Comparison of ENCODE assay signal across 8 cellular contexts in genomic region chr7:72879079-72879736, GRCh38. TPM values are rescaled to one million over a fixed set of nuclear protein-coding genes. Genes with fewer than 3 reads are reported as not detected.
DNase-seq lines count a peak whose midpoint lies in the region; ATAC-seq and TF ChIP-seq lines count a peak whose summit lies in the region.
"Not testable (repeated sequence)": the region's sequence is repeated elsewhere in the genome, so short reads cannot be mapped to it uniquely, and the experiment has no call there.

No MANE protein-coding gene starts in this region.

- CTCF ChIA-PET in RWPE1 (lab: Yijun Ruan, JAX) = not testable (repeated sequence)

- not testable (repeated sequence) for H3K27me3 Mint-ChIP-seq in activated T-helper 2 cell treated with anti-CD3 and anti-CD28 coated beads, Interferon-gamma antibody, Interleukin-2, Interleukin-4, amounts not matched to agents 10 μg/mL and 5 μg/mL and 100 μg/mL, durations not matched to agents 14 hours and 24 hours and 36 hours (ENCODE audit: low read depth); naive thymus-derived CD8-positive, alpha-beta T cell

- H3K9me3 ChIP-seq in Karpas-422 (ENCODE audit: low read length) = not testable (repeated sequence)

- peak overlapping the region; percentile 80 for H3K4me3 ChIP-seq in Karpas-422 (ENCODE audit: low read length)

- peak overlapping the region; percentile 98 for H3K4me3 Mint-ChIP-seq in activated T-helper 2 cell treated with anti-CD3 and anti-CD28 coated beads, Interferon-gamma antibody, Interleukin-2, Interleukin-4, amounts not matched to agents 10 μg/mL and 5 μg/mL and 100 μg/mL, durations not matched to agents 14 hours and 24 hours and 36 hours (ENCODE audit: low read depth)
- peak overlapping the region; percentile 81 to 99 (median 95) for H3K4me3 Mint-ChIP-seq in naive thymus-derived CD8-positive, alpha-beta T cell
- H3K4me3 Mint-ChIP-seq in stimulated activated effector memory CD8-positive, alpha-beta T cell treated with anti-CD3 and anti-CD28 coated beads, Interleukin-12 subunit alpha, Interleukin-12 subunit beta, amount 100 ng/mL, for 72 hours = peak overlapping the region; percentile 89

- not testable (repeated sequence) for H3K4me1 Mint-ChIP-seq in activated T-helper 2 cell treated with anti-CD3 and anti-CD28 coated beads, Interferon-gamma antibody, Interleukin-2, Interleukin-4, amounts not matched to agents 10 μg/mL and 5 μg/mL and 100 μg/mL, durations not matched to agents 14 hours and 24 hours and 36 hours (ENCODE audit: low read depth); stimulated activated effector memory CD8-positive, alpha-beta T cell treated with anti-CD3 and anti-CD28 coated beads, Interleukin-12 subunit alpha, Interleukin-12 subunit beta, amount 100 ng/mL, for 72 hours
- H3K4me1 Mint-ChIP-seq in naive thymus-derived CD8-positive, alpha-beta T cell = peaks cover 7 to 19% (median 13%) of the 10 kb centered on the region in 4 donors

- TF ChIP-seq CTCF in RWPE1 (conservative IDR thresholded peaks at IDR 0.05; ENCODE audit: low read depth) = not testable (repeated sequence)

- H3K27ac ChIP-seq in Karpas-422 (ENCODE audit: low read length) = peak overlapping the region; percentile 69
- peak overlapping the region; percentile 78 for H3K27ac ChIP-seq in RWPE1

- not testable (repeated sequence) for H3K27me3 ChIP-seq in Karpas-422 (ENCODE audit: low read length)

- POLR2A ChIA-PET in RWPE1 (lab: Yijun Ruan, JAX; ENCODE audit: low non-redundant PET) = interaction anchor here (0.6 kb wide), 1 partner anchor 803 kb away, joined by 3 read pairs; no protein-coding TSS in a partner anchor
- POLR2A ChIA-PET in naive thymus-derived CD8-positive, alpha-beta T cell (lab: Charles Lee) = interaction anchor here (1.9 kb wide), 1 partner anchor 49 kb away, joined by 5 read pairs; no protein-coding TSS in a partner anchor

- not testable (repeated sequence) for H2AFZ ChIP-seq in Karpas-422 (ENCODE audit: low read length)

- peaks cover 26% of the 10 kb centered on the region for H3K79me2 ChIP-seq in Karpas-422 (ENCODE audit: low read length)

- peak overlapping the region; percentile 80 for H3K4me2 ChIP-seq in Karpas-422 (ENCODE audit: low read depth, low read length, poor library complexity, severe bottlenecking)

- peaks cover 30% of the 10 kb centered on the region for H3K36me3 Mint-ChIP-seq in activated T-helper 2 cell treated with anti-CD3 and anti-CD28 coated beads, Interferon-gamma antibody, Interleukin-2, Interleukin-4, amounts not matched to agents 10 μg/mL and 5 μg/mL and 100 μg/mL, durations not matched to agents 14 hours and 24 hours and 36 hours (ENCODE audit: low read depth)
- peaks cover 0 to 22% (median 0%) of the 10 kb centered on the region in 3 donors for H3K36me3 Mint-ChIP-seq in naive thymus-derived CD8-positive, alpha-beta T cell
- H3K36me3 Mint-ChIP-seq in stimulated activated effector memory CD8-positive, alpha-beta T cell treated with anti-CD3 and anti-CD28 coated beads, Interleukin-12 subunit alpha, Interleukin-12 subunit beta, amount 100 ng/mL, for 72 hours = peaks cover 46% of the 10 kb centered on the region

- H4K20me1 ChIP-seq in Karpas-422 (ENCODE audit: insufficient read depth, low read depth, low read length) = not testable (repeated sequence)

- H3K9ac ChIP-seq in Karpas-422 (ENCODE audit: low read length) = peak overlapping the region; percentile 92

- H3K36me3 ChIP-seq in Karpas-422 (ENCODE audit: insufficient read depth, low read length) = not testable (repeated sequence)

- intact Hi-C loops in activated T-helper 2 cell treated with anti-CD3 and anti-CD28 coated beads, Interferon-gamma antibody, Interleukin-2, Interleukin-4, amounts not matched to agents 10 μg/mL and 5 μg/mL and 100 μg/mL, durations not matched to agents 14 hours and 24 hours and 36 hours (cut with micrococcal nuclease) = not testable (repeated sequence)

- not testable (repeated sequence) for H3K4me1 ChIP-seq in Karpas-422 (ENCODE audit: low read length)

- H3K9me2 ChIP-seq in Karpas-422 (replicated peaks; ENCODE audit: insufficient read depth, low read length) = not testable (repeated sequence)

- DNase-seq in EL = peak; percentile 83
- peak; percentile 43 for DNase-seq in GOT3 (lab: John Stamatoyannopoulos, UW)
- DNase-seq in Karpas-422 = peak; percentile 95
- peak; percentile 52 for DNase-seq in RWPE1 (ENCODE audit: low spot score)
- peak; percentile 71 for DNase-seq in activated T-helper 2 cell treated with anti-CD3 and anti-CD28 coated beads, Interferon-gamma antibody, Interleukin-2, Interleukin-4, amounts not matched to agents 10 μg/mL and 5 μg/mL and 100 μg/mL, durations not matched to agents 14 hours and 24 hours and 36 hours (ENCODE audit: low spot score)
- peak; percentile 78 for DNase-seq in fibroblast of peridontal ligament (ENCODE audit: extremely low read depth)
- DNase-seq in naive thymus-derived CD8-positive, alpha-beta T cell = peak; percentile 51 to 84 (median 64)
- DNase-seq in stimulated activated effector memory CD8-positive, alpha-beta T cell treated with anti-CD3 and anti-CD28 coated beads, Interleukin-12 subunit alpha, Interleukin-12 subunit beta, amount 100 ng/mL, for 72 hours (ENCODE audit: low spot score in 2 of 2) = peak; percentile 49 to 88

- H3K9me3 Mint-ChIP-seq in activated T-helper 2 cell treated with anti-CD3 and anti-CD28 coated beads, Interferon-gamma antibody, Interleukin-2, Interleukin-4, amounts not matched to agents 10 μg/mL and 5 μg/mL and 100 μg/mL, durations not matched to agents 14 hours and 24 hours and 36 hours; naive thymus-derived CD8-positive, alpha-beta T cell; stimulated activated effector memory CD8-positive, alpha-beta T cell treated with anti-CD3 and anti-CD28 coated beads, Interleukin-12 subunit alpha, Interleukin-12 subunit beta, amount 100 ng/mL, for 72 hours: not testable (repeated sequence)

- H3K27ac Mint-ChIP-seq in activated T-helper 2 cell treated with anti-CD3 and anti-CD28 coated beads, Interferon-gamma antibody, Interleukin-2, Interleukin-4, amounts not matched to agents 10 μg/mL and 5 μg/mL and 100 μg/mL, durations not matched to agents 14 hours and 24 hours and 36 hours = peak overlapping the region; percentile 84
- peak overlapping the region; percentile 57 to 98 (median 88) for H3K27ac Mint-ChIP-seq in naive thymus-derived CD8-positive, alpha-beta T cell
- H3K27ac Mint-ChIP-seq in stimulated activated effector memory CD8-positive, alpha-beta T cell treated with anti-CD3 and anti-CD28 coated beads, Interleukin-12 subunit alpha, Interleukin-12 subunit beta, amount 100 ng/mL, for 72 hours = peak overlapping the region; percentile 92

- peak; percentile 98 to 99 for ATAC-seq in naive thymus-derived CD8-positive, alpha-beta T cell
- ATAC-seq in stimulated activated effector memory CD8-positive, alpha-beta T cell treated with anti-CD3 and anti-CD28 coated beads, Interleukin-12 subunit alpha, Interleukin-12 subunit beta, amount 100 ng/mL, for 72 hours = peak; percentile 100

RNA-seq across cellular contexts. Expression of gene POM121, which starts 45.7 kb away (rescaled TPM):
- total RNA-seq in Karpas-422 (2014; rRNA removed; shearing (Covaris generic); ENCODE audit: low replicate concordance) = 18.2 and 23.0 TPM in 2 replicates
- total RNA-seq in activated T-helper 2 cell treated with anti-CD3 and anti-CD28 coated beads, Interferon-gamma antibody, Interleukin-2, Interleukin-4, amounts not matched to agents 10 μg/mL and 5 μg/mL and 100 μg/mL, durations not matched to agents 14 hours and 24 hours and 36 hours = 70.6 and 71.4 TPM in 2 replicates
- 10 to 100 TPM; 65.9 to 67.8 TPM for total RNA-seq in naive thymus-derived CD8-positive, alpha-beta T cell
- 10 to 100 TPM in 2 of 3 donors, 1 to 10 TPM in 1; 9.0 to 18.4 (median 11.8) TPM for polyA plus RNA-seq in naive thymus-derived CD8-positive, alpha-beta T cell

RNA-seq across cellular contexts. Expression of gene TYW1B, which starts 51.2 kb away (rescaled TPM):
- 4.0 and 5.6 TPM in 2 replicates for total RNA-seq in Karpas-422 (2014; rRNA removed; shearing (Covaris generic); ENCODE audit: low replicate concordance)
- total RNA-seq in activated T-helper 2 cell treated with anti-CD3 and anti-CD28 coated beads, Interferon-gamma antibody, Interleukin-2, Interleukin-4, amounts not matched to agents 10 μg/mL and 5 μg/mL and 100 μg/mL, durations not matched to agents 14 hours and 24 hours and 36 hours = 3.6 and 4.5 TPM in 2 replicates
- total RNA-seq in naive thymus-derived CD8-positive, alpha-beta T cell = 1 to 10 TPM; 6.8 to 7.0 TPM
- polyA plus RNA-seq in naive thymus-derived CD8-positive, alpha-beta T cell = 1 to 10 TPM in 2 of 3 donors, under 1 TPM in 1; 0.80 to 2.4 (median 1.9) TPM

Comparison
In these comparisons a context has a peak if more than half of its experiments do, and no peak if none do; other contexts are left out.
1. Peak in every context shown above with its lines: DNase-seq, ATAC-seq, H3K4me3 ChIP-seq and H3K27ac ChIP-seq.
2. DNase-seq: peak in every context shown above with its lines; median percentile 95 in Karpas-422; 83 in EL; 78 in fibroblast of peridontal ligament; 71 in activated T-helper 2 cell treated with anti-CD3 and anti-CD28 coated beads, Interferon-gamma antibody, Interleukin-2, Interleukin-4, amounts not matched to agents 10 μg/mL and 5 μg/mL and 100 μg/mL, durations not matched to agents 14 hours and 24 hours and 36 hours; 68 in stimulated activated effector memory CD8-positive, alpha-beta T cell treated with anti-CD3 and anti-CD28 coated beads, Interleukin-12 subunit alpha, Interleukin-12 subunit beta, amount 100 ng/mL, for 72 hours; 64 in naive thymus-derived CD8-positive, alpha-beta T cell; 52 in RWPE1; 43 in GOT3.